Comparison of ENCODE assay signal across 1 cellular context in genomic region chr1:51489472-51489871, GRCh38.
TF ChIP-seq lines count a peak whose summit lies in the region.

No MANE protein-coding gene starts in this region.

TF ChIP-seq in K562, 482 proteins besides CTCF, POLR2A, EP300 and RAD21:
- TF ChIP-seq PRPF4 (IDR thresholded peaks at IDR 0.05; ENCODE audit: insufficient read depth, low read depth, low read length, poor library complexity, severe bottlenecking): no peak
- TF ChIP-seq BCOR (IDR thresholded peaks at IDR 0.05): 0 out of 2 replicates have a peak, but pooled peaks have one; percentile 11
- TF ChIP-seq E2F1 (CRISPR knock-in tag; IDR thresholded peaks at IDR 0.05): no peak
- TF ChIP-seq ZNF277 (CRISPR knock-in tag; IDR thresholded peaks at IDR 0.05; ENCODE audit: borderline replicate concordance): no peak
